ENCODE assay signal across 26 cellular contexts in the genomic region with DNA sequence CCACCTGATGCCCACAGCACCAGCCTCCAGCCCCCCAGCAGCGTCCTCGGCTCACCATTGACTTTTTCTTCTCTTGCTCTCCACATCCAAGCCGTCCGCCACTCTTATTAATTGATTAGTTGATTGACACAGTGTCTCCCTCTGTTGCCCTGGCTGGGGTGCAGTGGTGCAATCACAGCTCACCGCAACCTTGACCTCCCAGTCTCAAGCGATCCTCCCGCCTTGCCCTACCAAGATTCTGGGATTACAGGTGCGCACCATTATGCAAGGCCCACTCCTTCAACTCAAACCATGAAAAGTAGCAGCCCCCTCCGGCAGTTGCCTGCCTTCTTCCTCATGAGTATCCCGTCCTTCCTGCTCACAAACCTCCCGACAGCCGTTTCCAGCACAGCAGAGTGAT. TPM values are rescaled to one million over a fixed set of nuclear protein-coding genes. Genes with fewer than 3 reads are reported as not detected.
"Had no signal": no experiment of that assay in that cellular context is flagged by ENCODE, and none has a peak within 500 bp of the region (broad histone marks: within the 10 kb centered on the region; RNA-seq: fewer than 3 reads in every experiment).

No MANE protein-coding gene starts in this region.

- ATAC-seq: T-cell had no signal

- H3K27ac Mint-ChIP-seq: activated CD4-positive, alpha-beta memory T cell treated with anti-CD3 and anti-CD28 coated beads for 36 hours; activated CD4-positive, alpha-beta T cell treated with anti-CD3 and anti-CD28 coated beads, Interleukin-2, amount 10 ng/mL, durations not matched to agents 7 days and 5 days; activated naive CD4-positive, alpha-beta T cell treated with anti-CD3 and anti-CD28 coated beads, Interleukin-2, amount 10 ng/mL, durations not matched to agents 7 days and 5 days; activated naive CD8-positive, alpha-beta T cell treated with anti-CD3 and anti-CD28 coated beads for 36 hours; activated T-cell treated with anti-CD3 and anti-CD28 coated beads, Interleukin-2, amount 50 U/mL, for 24 hours; activated T-helper 1 cell treated with anti-CD3 and anti-CD28 coated beads, Interleukin-12 subunit alpha, Interleukin-12 subunit beta, Interleukin-2, Interleukin-4 antibody, amounts not matched to agents 30 ng/mL and 10 ng/mL and 1 ng/mL, durations not matched to agents 14 hours and 24 hours and 36 hours; T-cell had no signal

- H3K27me3 Mint-ChIP-seq: activated CD4-positive, alpha-beta memory T cell treated with anti-CD3 and anti-CD28 coated beads for 36 hours; activated CD4-positive, alpha-beta T cell treated with anti-CD3 and anti-CD28 coated beads, Interleukin-2, amount 10 ng/mL, durations not matched to agents 7 days and 5 days; activated naive CD8-positive, alpha-beta T cell treated with anti-CD3 and anti-CD28 coated beads for 36 hours; activated T-cell treated with anti-CD3 and anti-CD28 coated beads, Interleukin-2, amount 50 U/mL, for 24 hours; T-cell had no signal

- H3K4me3 Mint-ChIP-seq: activated CD4-positive, alpha-beta memory T cell treated with anti-CD3 and anti-CD28 coated beads for 36 hours; activated CD4-positive, alpha-beta T cell treated with anti-CD3 and anti-CD28 coated beads, Interleukin-2, amount 10 ng/mL, durations not matched to agents 7 days and 5 days; activated naive CD4-positive, alpha-beta T cell treated with anti-CD3 and anti-CD28 coated beads, Interleukin-2, amount 10 ng/mL, durations not matched to agents 7 days and 5 days; activated naive CD8-positive, alpha-beta T cell treated with anti-CD3 and anti-CD28 coated beads for 36 hours; activated T-cell treated with anti-CD3 and anti-CD28 coated beads, Interleukin-2, amount 50 U/mL, for 24 hours; activated T-helper 1 cell treated with anti-CD3 and anti-CD28 coated beads, Interleukin-12 subunit alpha, Interleukin-12 subunit beta, Interleukin-2, Interleukin-4 antibody, amounts not matched to agents 30 ng/mL and 10 ng/mL and 1 ng/mL, durations not matched to agents 14 hours and 24 hours and 36 hours; T-cell had no signal

- H3K9me3 Mint-ChIP-seq: activated CD4-positive, alpha-beta memory T cell treated with anti-CD3 and anti-CD28 coated beads for 36 hours; activated CD4-positive, alpha-beta T cell treated with anti-CD3 and anti-CD28 coated beads, Interleukin-2, amount 10 ng/mL, durations not matched to agents 7 days and 5 days; activated naive CD4-positive, alpha-beta T cell treated with anti-CD3 and anti-CD28 coated beads, Interleukin-2, amount 10 ng/mL, durations not matched to agents 7 days and 5 days; activated naive CD8-positive, alpha-beta T cell treated with anti-CD3 and anti-CD28 coated beads for 36 hours; activated T-cell treated with anti-CD3 and anti-CD28 coated beads, Interleukin-2, amount 50 U/mL, for 24 hours; activated T-helper 1 cell treated with anti-CD3 and anti-CD28 coated beads, Interleukin-12 subunit alpha, Interleukin-12 subunit beta, Interleukin-2, Interleukin-4 antibody, amounts not matched to agents 30 ng/mL and 10 ng/mL and 1 ng/mL, durations not matched to agents 14 hours and 24 hours and 36 hours; T-cell had no signal

- DNase-seq: activated CD4-positive, alpha-beta memory T cell treated with anti-CD3 and anti-CD28 coated beads for 36 hours; activated CD4-positive, alpha-beta T cell treated with anti-CD3 and anti-CD28 coated beads, Interleukin-2, amount 10 ng/mL, durations not matched to agents 7 days and 5 days; activated CD4-positive, CD25-positive, alpha-beta regulatory T cell; activated naive CD4-positive, alpha-beta T cell treated with anti-CD3 and anti-CD28 coated beads, Interleukin-2, amount 10 ng/mL, durations not matched to agents 7 days and 5 days; activated naive CD8-positive, alpha-beta T cell treated with anti-CD3 and anti-CD28 coated beads for 36 hours; activated T-cell treated with anti-CD3 and anti-CD28 coated beads, Interleukin-2, amount 50 U/mL, for 24 hours; brain microvascular endothelial cell; MV-4-11; NCI-H1092 treated with DMSO at 0.1 percent for 48 hours; NCI-H1417 treated with DMSO at 0.1 percent for 48 hours; NCI-H1694; NCI-H2029; NCI-H2107; NCI-H345; NCI-H510A; NCI-H526 treated with DMSO at 0.1 percent for 48 hours; NCI-H82; NK-92 treated with Interleukin-12 subunit alpha and Interleukin-12 subunit beta, amount 100 ng/mL, for 24 hours; OCI-M1; SIG-M5; T-cell; T-helper 2 cell; T1000 had no signal

- H3K36me3 Mint-ChIP-seq: activated CD4-positive, alpha-beta memory T cell treated with anti-CD3 and anti-CD28 coated beads for 36 hours; activated naive CD4-positive, alpha-beta T cell treated with anti-CD3 and anti-CD28 coated beads, Interleukin-2, amount 10 ng/mL, durations not matched to agents 7 days and 5 days; activated naive CD8-positive, alpha-beta T cell treated with anti-CD3 and anti-CD28 coated beads for 36 hours had no signal

RNA-seq across cellular contexts. Expression of a gene that starts 0.9 kb away (rescaled TPM):
- total RNA-seq: cardiac muscle cell, MCF 10A had no signal
